In genomic region chr10:53403688-53404087, GRCh38 we compare ENCODE assay signal across 1 cellular context.
TF ChIP-seq lines count a peak whose summit lies in the region.

No MANE protein-coding gene starts in this region.

TF ChIP-seq in GM23338, 12 proteins besides CTCF, POLR2A, EP300 and RAD21 (continued from another document):
- TF ChIP-seq NANOG (IDR thresholded peaks at IDR 0.05; ENCODE audit: borderline replicate concordance): no peak
- TF ChIP-seq STAT1 (IDR thresholded peaks at IDR 0.05; ENCODE audit: unreplicated experiment): no peak
- no peak for TF ChIP-seq EZH2 (IDR thresholded peaks at IDR 0.05; ENCODE audit: low read depth, unreplicated experiment)
- TF ChIP-seq JUNB (IDR thresholded peaks at IDR 0.05; ENCODE audit: unreplicated experiment): no peak
TF ChIP-seq in GM23338: peak in this region for 0.
